1 cellular context compared by ENCODE assay signal in the genomic region with DNA sequence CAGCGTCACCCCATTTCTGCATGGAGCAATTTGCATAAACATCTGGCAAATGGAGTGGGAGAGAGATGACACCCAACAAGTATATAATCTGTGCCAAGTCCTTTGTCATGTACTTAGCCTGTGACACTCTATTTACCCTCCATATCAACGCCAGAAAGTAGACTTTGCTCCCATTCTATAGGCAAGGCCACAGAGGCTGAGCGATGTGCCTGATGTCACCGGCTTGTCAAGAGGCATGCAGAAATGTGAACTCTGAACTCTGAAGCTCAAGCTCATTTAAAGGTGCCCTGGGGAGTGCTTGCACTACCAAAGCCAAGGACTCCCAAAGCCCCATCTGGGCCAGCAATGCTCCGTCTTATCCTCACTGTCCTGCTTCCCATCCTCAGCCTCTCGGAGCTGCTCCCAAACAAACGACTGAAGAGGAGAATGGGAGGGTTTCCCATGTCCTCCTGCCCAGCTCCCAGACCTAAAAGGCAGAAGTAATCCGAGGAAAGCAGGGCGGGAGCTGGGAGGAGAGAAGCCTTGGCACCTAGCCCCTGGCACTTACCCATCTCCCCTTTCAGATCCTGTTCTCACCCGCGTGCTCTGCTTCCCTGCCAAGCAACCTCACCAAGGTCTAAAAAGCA.
TF ChIP-seq lines count a peak whose summit lies in the region.

No MANE protein-coding gene starts in this region.

TF ChIP-seq in HepG2, 621 proteins besides CTCF, POLR2A, EP300 and RAD21 (continued from another document):
- TF ChIP-seq, protein P1, sequence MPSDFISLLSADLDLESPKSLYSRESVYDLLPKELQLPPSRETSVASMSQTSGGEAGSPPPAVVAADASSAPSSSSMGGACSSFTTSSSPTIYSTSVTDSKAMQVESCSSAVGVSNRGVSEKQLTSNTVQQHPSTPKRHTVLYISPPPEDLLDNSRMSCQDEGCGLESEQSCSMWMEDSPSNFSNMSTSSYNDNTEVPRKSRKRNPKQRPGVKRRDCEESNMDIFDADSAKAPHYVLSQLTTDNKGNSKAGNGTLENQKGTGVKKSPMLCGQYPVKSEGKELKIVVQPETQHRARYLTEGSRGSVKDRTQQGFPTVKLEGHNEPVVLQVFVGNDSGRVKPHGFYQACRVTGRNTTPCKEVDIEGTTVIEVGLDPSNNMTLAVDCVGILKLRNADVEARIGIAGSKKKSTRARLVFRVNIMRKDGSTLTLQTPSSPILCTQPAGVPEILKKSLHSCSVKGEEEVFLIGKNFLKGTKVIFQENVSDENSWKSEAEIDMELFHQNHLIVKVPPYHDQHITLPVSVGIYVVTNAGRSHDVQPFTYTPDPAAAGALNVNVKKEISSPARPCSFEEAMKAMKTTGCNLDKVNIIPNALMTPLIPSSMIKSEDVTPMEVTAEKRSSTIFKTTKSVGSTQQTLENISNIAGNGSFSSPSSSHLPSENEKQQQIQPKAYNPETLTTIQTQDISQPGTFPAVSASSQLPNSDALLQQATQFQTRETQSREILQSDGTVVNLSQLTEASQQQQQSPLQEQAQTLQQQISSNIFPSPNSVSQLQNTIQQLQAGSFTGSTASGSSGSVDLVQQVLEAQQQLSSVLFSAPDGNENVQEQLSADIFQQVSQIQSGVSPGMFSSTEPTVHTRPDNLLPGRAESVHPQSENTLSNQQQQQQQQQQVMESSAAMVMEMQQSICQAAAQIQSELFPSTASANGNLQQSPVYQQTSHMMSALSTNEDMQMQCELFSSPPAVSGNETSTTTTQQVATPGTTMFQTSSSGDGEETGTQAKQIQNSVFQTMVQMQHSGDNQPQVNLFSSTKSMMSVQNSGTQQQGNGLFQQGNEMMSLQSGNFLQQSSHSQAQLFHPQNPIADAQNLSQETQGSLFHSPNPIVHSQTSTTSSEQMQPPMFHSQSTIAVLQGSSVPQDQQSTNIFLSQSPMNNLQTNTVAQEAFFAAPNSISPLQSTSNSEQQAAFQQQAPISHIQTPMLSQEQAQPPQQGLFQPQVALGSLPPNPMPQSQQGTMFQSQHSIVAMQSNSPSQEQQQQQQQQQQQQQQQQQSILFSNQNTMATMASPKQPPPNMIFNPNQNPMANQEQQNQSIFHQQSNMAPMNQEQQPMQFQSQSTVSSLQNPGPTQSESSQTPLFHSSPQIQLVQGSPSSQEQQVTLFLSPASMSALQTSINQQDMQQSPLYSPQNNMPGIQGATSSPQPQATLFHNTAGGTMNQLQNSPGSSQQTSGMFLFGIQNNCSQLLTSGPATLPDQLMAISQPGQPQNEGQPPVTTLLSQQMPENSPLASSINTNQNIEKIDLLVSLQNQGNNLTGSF (CRISPR knock-in tag; IDR thresholded peaks at IDR 0.05): no peak
- no peak for TF ChIP-seq ZNF251 (CRISPR knock-in tag; IDR thresholded peaks at IDR 0.05)
- no peak for TF ChIP-seq ZNF10 (CRISPR knock-in tag; IDR thresholded peaks at IDR 0.05; ENCODE audit: borderline replicate concordance, low read depth)
- peak; percentile 71; the same call in 1 of the 2 replicates for TF ChIP-seq ZSCAN9 (CRISPR knock-in tag; IDR thresholded peaks at IDR 0.05; ENCODE audit: borderline replicate concordance)
- 0 out of 2 replicates have a peak, but pooled peaks have one; percentile 13 for TF ChIP-seq ZFP36L1 (CRISPR knock-in tag; IDR thresholded peaks at IDR 0.05)
- no peak for TF ChIP-seq ZNF510 (CRISPR knock-in tag; IDR thresholded peaks at IDR 0.05; ENCODE audit: low read depth)
